Comparison of ENCODE assay signal across 1 cellular context in the genomic region with DNA sequence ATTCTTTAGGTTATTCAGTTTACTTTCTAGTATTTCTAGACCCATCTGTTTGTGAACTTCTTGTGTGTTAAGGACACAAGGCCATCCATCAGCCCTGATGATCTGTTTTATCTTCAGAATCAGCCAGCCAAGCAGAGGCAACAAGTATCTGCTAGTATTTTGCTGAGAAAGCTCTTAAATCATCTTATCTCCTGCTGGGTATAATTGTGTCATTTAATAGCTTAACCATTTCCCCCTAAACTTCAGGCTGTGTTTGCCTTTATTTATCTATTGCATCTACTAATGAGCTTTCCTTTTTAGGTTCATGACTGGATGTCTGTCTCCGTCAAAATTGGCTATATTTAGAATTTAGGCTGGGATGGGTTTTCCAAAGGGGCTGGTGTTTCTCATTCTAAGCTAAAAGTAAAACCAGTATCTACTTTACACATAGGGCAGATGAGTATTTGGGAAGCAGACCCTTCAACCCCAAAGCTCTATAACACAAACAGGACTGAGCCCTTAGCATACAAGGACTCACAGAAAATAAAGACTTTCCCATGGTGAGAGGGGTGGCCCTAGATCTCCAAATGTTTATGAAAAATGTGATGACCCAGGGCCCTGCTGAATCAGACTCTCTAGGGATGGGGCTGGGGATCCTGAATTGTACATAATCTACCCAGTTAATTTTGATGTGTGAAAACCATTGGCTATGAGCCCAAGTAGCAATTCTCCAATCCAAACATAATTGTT.
TF ChIP-seq lines count a peak whose summit lies in the region.

No MANE protein-coding gene starts in this region.

TF ChIP-seq in HEK293T, 16 proteins besides CTCF, POLR2A, EP300 and RAD21 (continued from another document):
- TF ChIP-seq PKNOX1 (IDR thresholded peaks at IDR 0.05), result peak; percentile 82
- no peak for TF ChIP-seq ZNF384 (IDR thresholded peaks at IDR 0.05)
- TF ChIP-seq HDGF (IDR thresholded peaks at IDR 0.05; ENCODE audit: borderline replicate concordance), result no peak
- TF ChIP-seq FOXA1 (IDR thresholded peaks at IDR 0.05), result 0 out of 2 replicates have a peak, but pooled peaks have one; percentile 13
- peak; percentile 78 for TF ChIP-seq CTBP1 (IDR thresholded peaks at IDR 0.05; ENCODE audit: borderline replicate concordance)
- no peak for TF ChIP-seq L3MBTL2 (conservative IDR thresholded peaks at IDR 0.05)
- TF ChIP-seq TARDBP (IDR thresholded peaks at IDR 0.05), result no peak
